Comparison of ENCODE assay signal across 1 cellular context in genomic region chr16:47625115-47625567, GRCh38.
A peak's percentile ranks its signal among the peaks of the same experiment; 100 is the strongest.
TF ChIP-seq lines count a peak whose summit lies in the region.

No MANE protein-coding gene starts in this region.

TF ChIP-seq in K562, 482 proteins besides CTCF, POLR2A, EP300 and RAD21 (continued from another document and continues in another):
- TF ChIP-seq ERF (CRISPR knock-in tag; IDR thresholded peaks at IDR 0.05) (no peak), HSF4 (CRISPR knock-in tag; IDR thresholded peaks at IDR 0.05; ENCODE audit: borderline replicate concordance) (no peak), E2F4 (CRISPR knock-in tag; IDR thresholded peaks at IDR 0.05; ENCODE audit: low read depth) (no peak), ZNF695 (CRISPR knock-in tag; IDR thresholded peaks at IDR 0.05) (no peak), ZNF507 (tag; conservative IDR thresholded peaks at IDR 0.05) (no peak), GABPB1 (CRISPR knock-in tag; IDR thresholded peaks at IDR 0.05) (no peak), FOXJ2 (tag; IDR thresholded peaks at IDR 0.05) (no peak), ZNF408 (CRISPR knock-in tag; IDR thresholded peaks at IDR 0.05; ENCODE audit: low read depth) (no peak), RFX5 (IDR thresholded peaks at IDR 0.05; ENCODE audit: low read depth, low read length) (no peak), GTF2F1 (IDR thresholded peaks at IDR 0.05; ENCODE audit: low read depth, low read length) (no peak), HNRNPH1 (optimal IDR thresholded peaks at IDR 0.05; ENCODE audit: low read depth, low read length) (no peak), JUNB (CRISPR knock-in tag; conservative IDR thresholded peaks at IDR 0.05) (no peak), GATA2 (CRISPR knock-in tag; IDR thresholded peaks at IDR 0.05) (0 out of 2 replicates have a peak, but pooled peaks have one; percentile 55), ZMIZ1 (IDR thresholded peaks at IDR 0.05; ENCODE audit: low read depth in 2 of 2, low read length in 2 of 2) (peak in 1 of 2 experiments; percentile 74; a peak in 1 of 4 replicates), NFE2 (IDR thresholded peaks at IDR 0.05; ENCODE audit: low read depth) (peak; percentile 85), TARDBP (IDR thresholded peaks at IDR 0.05) (no peak), NFXL1 (CRISPR knock-in tag; IDR thresholded peaks at IDR 0.05) (no peak), NFE2L1 (tag; IDR thresholded peaks at IDR 0.05; ENCODE audit: borderline replicate concordance, low read depth) (no peak), ZNF445 (CRISPR knock-in tag; IDR thresholded peaks at IDR 0.05; ENCODE audit: low read depth) (no peak), ZNF239 (CRISPR knock-in tag; IDR thresholded peaks at IDR 0.05) (no peak), ZEB2 (IDR thresholded peaks at IDR 0.05) (no peak), MBD1 (CRISPR knock-in tag; IDR thresholded peaks at IDR 0.05) (no peak), ZNF696 (CRISPR knock-in tag; conservative IDR thresholded peaks at IDR 0.05) (no peak), ZNF253 (CRISPR knock-in tag; conservative IDR thresholded peaks at IDR 0.05) (no peak), ZNF778 (CRISPR knock-in tag; IDR thresholded peaks at IDR 0.05) (no peak), ZNF175 (CRISPR knock-in tag; IDR thresholded peaks at IDR 0.05; ENCODE audit: low read depth) (0 out of 2 replicates have a peak, but pooled peaks have one; percentile 51), RFX1 (IDR thresholded peaks at IDR 0.05) (no peak), NFIX (CRISPR knock-in tag; IDR thresholded peaks at IDR 0.05; ENCODE audit: low read depth) (no peak), CBFB (CRISPR knock-in tag; IDR thresholded peaks at IDR 0.05) (no peak), RERE (CRISPR knock-in tag; IDR thresholded peaks at IDR 0.05; ENCODE audit: borderline replicate concordance) (no peak), ZNF347 (CRISPR knock-in tag; IDR thresholded peaks at IDR 0.05; ENCODE audit: low read depth) (no peak), ESRRB (CRISPR knock-in tag; IDR thresholded peaks at IDR 0.05; ENCODE audit: borderline replicate concordance) (no peak), NUFIP1 (IDR thresholded peaks at IDR 0.05; ENCODE audit: partially characterized antibody) (no peak), ZNF512 (tag; IDR thresholded peaks at IDR 0.05) (no peak)
- TF ChIP-seq, protein P1, sequence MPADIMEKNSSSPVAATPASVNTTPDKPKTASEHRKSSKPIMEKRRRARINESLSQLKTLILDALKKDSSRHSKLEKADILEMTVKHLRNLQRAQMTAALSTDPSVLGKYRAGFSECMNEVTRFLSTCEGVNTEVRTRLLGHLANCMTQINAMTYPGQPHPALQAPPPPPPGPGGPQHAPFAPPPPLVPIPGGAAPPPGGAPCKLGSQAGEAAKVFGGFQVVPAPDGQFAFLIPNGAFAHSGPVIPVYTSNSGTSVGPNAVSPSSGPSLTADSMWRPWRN (IDR thresholded peaks at IDR 0.05; ENCODE audit: low read depth): 0 out of 2 replicates have a peak, but pooled peaks have one; percentile 37
- TF ChIP-seq, protein P2, sequence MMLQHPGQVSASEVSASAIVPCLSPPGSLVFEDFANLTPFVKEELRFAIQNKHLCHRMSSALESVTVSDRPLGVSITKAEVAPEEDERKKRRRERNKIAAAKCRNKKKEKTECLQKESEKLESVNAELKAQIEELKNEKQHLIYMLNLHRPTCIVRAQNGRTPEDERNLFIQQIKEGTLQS (IDR thresholded peaks at IDR 0.05): no peak
- TF ChIP-seq, protein P2 (CRISPR knock-in tag; conservative IDR thresholded peaks at IDR 0.05): no peak
- TF ChIP-seq, protein P3, sequence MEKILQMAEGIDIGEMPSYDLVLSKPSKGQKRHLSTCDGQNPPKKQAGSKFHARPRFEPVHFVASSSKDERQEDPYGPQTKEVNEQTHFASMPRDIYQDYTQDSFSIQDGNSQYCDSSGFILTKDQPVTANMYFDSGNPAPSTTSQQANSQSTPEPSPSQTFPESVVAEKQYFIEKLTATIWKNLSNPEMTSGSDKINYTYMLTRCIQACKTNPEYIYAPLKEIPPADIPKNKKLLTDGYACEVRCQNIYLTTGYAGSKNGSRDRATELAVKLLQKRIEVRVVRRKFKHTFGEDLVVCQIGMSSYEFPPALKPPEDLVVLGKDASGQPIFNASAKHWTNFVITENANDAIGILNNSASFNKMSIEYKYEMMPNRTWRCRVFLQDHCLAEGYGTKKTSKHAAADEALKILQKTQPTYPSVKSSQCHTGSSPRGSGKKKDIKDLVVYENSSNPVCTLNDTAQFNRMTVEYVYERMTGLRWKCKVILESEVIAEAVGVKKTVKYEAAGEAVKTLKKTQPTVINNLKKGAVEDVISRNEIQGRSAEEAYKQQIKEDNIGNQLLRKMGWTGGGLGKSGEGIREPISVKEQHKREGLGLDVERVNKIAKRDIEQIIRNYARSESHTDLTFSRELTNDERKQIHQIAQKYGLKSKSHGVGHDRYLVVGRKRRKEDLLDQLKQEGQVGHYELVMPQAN (IDR thresholded peaks at IDR 0.05; ENCODE audit: borderline replicate concordance): no peak
- TF ChIP-seq, protein P4, sequence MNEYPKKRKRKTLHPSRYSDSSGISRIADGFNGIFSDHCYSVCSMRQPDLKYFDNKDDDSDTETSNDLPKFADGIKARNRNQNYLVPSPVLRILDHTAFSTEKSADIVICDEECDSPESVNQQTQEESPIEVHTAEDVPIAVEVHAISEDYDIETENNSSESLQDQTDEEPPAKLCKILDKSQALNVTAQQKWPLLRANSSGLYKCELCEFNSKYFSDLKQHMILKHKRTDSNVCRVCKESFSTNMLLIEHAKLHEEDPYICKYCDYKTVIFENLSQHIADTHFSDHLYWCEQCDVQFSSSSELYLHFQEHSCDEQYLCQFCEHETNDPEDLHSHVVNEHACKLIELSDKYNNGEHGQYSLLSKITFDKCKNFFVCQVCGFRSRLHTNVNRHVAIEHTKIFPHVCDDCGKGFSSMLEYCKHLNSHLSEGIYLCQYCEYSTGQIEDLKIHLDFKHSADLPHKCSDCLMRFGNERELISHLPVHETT (CRISPR knock-in tag; conservative IDR thresholded peaks at IDR 0.05 in 1 of 2, IDR thresholded peaks at IDR 0.05 in 1 of 2): peak in 1 of 2 experiments; percentile 61; a peak in 1 of 4 replicates
- TF ChIP-seq, protein P5, sequence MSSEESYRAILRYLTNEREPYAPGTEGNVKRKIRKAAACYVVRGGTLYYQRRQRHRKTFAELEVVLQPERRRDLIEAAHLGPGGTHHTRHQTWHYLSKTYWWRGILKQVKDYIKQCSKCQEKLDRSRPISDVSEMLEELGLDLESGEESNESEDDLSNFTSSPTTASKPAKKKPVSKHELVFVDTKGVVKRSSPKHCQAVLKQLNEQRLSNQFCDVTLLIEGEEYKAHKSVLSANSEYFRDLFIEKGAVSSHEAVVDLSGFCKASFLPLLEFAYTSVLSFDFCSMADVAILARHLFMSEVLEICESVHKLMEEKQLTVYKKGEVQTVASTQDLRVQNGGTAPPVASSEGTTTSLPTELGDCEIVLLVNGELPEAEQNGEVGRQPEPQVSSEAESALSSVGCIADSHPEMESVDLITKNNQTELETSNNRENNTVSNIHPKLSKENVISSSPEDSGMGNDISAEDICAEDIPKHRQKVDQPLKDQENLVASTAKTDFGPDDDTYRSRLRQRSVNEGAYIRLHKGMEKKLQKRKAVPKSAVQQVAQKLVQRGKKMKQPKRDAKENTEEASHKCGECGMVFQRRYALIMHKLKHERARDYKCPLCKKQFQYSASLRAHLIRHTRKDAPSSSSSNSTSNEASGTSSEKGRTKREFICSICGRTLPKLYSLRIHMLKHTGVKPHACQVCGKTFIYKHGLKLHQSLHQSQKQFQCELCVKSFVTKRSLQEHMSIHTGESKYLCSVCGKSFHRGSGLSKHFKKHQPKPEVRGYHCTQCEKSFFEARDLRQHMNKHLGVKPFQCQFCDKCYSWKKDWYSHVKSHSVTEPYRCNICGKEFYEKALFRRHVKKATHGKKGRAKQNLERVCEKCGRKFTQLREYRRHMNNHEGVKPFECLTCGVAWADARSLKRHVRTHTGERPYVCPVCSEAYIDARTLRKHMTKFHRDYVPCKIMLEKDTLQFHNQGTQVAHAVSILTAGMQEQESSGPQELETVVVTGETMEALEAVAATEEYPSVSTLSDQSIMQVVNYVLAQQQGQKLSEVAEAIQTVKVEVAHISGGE (CRISPR knock-in tag; IDR thresholded peaks at IDR 0.05): peak in 1 of 3 experiments; percentile 45; a peak in 1 of 6 replicates
